ENCODE assay signal across 8 cellular contexts in the genomic region with DNA sequence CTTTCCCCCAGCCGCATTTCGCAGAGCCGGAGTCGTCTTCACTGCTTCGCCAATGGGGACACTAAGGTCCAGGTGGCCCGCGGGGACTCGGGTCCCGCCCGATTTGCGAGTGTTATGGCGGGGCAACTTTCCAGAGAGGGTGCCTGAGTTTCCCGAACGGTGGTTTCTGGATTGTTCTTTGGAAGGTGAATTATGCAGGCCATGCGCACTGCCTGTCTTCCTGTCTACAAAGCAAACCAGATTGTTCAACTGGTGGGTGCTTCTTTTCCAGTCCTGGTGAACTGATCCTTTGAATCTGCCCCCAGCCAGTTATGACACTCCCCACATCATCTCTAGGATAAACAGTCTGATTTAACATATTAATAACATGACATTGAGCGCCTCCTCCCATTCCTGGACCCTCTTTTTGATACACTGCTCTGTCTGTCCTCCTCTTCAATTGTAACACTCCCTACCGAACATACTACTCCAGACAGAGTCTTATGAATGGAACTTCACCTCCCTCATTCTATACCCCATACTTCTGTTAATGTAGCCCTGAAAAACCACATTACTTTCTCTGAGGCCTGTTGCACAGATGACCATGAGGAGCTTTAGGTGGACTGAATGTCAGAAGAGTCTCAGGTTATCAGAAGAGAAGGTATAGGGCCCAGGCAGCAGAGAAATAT.
DNase-seq lines count a peak whose midpoint lies in the region; ATAC-seq and TF ChIP-seq lines count a peak whose summit lies in the region.

No MANE protein-coding gene starts in this region.

- H3K36me3 Mint-ChIP-seq in WTC11 = no peaks in the 10 kb centered on the region

- no peak overlapping the region for H3K27ac Mint-ChIP-seq in WTC11

- H3K4me3 Mint-ChIP-seq in WTC11 = peak overlapping the region; percentile 82

- H3K27ac ChIP-seq in 22Rv1 = peak overlapping the region; percentile 84
- peak overlapping the region; percentile 13 for H3K27ac ChIP-seq in right cardiac atrium (ENCODE audit: low read length)
- H3K27ac ChIP-seq in spleen = peak overlapping the region; percentile 86 to 97 (median 92)

- CTCF ChIA-PET in WTC11 (lab: Charles Lee) = interaction anchor here (1.0 to 3.2 kb wide), 5 partner anchors 9 to 292 kb away, joined by 3 to 11 read pairs (median 7); no protein-coding TSS in a partner anchor

- H3K4me1 ChIP-seq in right cardiac atrium (ENCODE audit: control insufficient read depth, insufficient read depth, low read length) (no peaks in the 10 kb centered on the region), spleen (peaks cover 0 to 33% (median 21%) of the 10 kb centered on the region in 6 donors)

- no peaks in the 10 kb centered on the region for H3K36me3 ChIP-seq in spleen

- TF ChIP-seq POLR2A in spleen (IDR thresholded peaks at IDR 0.05) = no peak

- intact Hi-C loops in right cardiac atrium (cut with DNase I) = loop anchor here in 1 of 4 donors (10.0 kb wide), 1 partner anchor 144 kb away; no protein-coding TSS in a partner anchor
- intact Hi-C loops in spleen (cut with DNase I; ENCODE audit: low total_unique reads) = loop anchor here (10.0 kb wide), 1 partner anchor 294 kb away; no protein-coding TSS in a partner anchor

- no peaks in the 10 kb centered on the region for H3K9me3 ChIP-seq in right cardiac atrium (ENCODE audit: control insufficient read depth, low read length)
- H3K9me3 ChIP-seq in spleen = no peaks in the 10 kb centered on the region

- POLR2A ChIA-PET in WTC11 (lab: Charles Lee) = interaction anchor here (1.2 kb wide), 1 partner anchor 83 kb away, joined by 3 read pairs; no protein-coding TSS in a partner anchor

- WGBS in right cardiac atrium = 14% methylated on average over 17 of the region's 17 CpGs
- 15 to 34% (median 18%) methylated on average over 8 to 17 of the region's 17 CpGs for WGBS in spleen, 5 donors

- peaks cover 7% of the 10 kb centered on the region for H3K4me1 Mint-ChIP-seq in WTC11

- H3K27me3 ChIP-seq in right cardiac atrium (ENCODE audit: control insufficient read depth, insufficient read depth) (no peaks in the 10 kb centered on the region), spleen (replicated peaks in 1 of 7) (no peaks in the 10 kb centered on the region)

- no peaks in the 10 kb centered on the region for H3K9me3 Mint-ChIP-seq in WTC11

- no peak for DNase-seq in WTC11 (ENCODE audit: low spot score)
- DNase-seq in right cardiac atrium = no peak
- DNase-seq in spleen = no peak
- no peak for DNase-seq in mesenteric fat pad (ENCODE audit: low spot score)

- peak overlapping the region; percentile 79 for H3K4me3 ChIP-seq in right cardiac atrium (ENCODE audit: low read length)
- H3K4me3 ChIP-seq in spleen = peak overlapping the region; percentile 63 to 92 (median 84)

- H3K27me3 Mint-ChIP-seq in WTC11 (ENCODE audit: low read depth) = peaks cover 12% of the 10 kb centered on the region

- no peak for TF ChIP-seq CTCF in 22Rv1 (IDR thresholded peaks at IDR 0.05)
- TF ChIP-seq CTCF in WTC11 (IDR thresholded peaks at IDR 0.05) = no peak
- TF ChIP-seq CTCF in spleen (IDR thresholded peaks at IDR 0.05 in 8 of 11, conservative IDR thresholded peaks at IDR 0.05 in 3 of 11) = no peak

- ATAC-seq in GM21381 (IDR thresholded peaks at IDR 0.05; ENCODE audit: unreplicated experiment) = peak; percentile 22
- ATAC-seq in WTC11 = no peak
- peak in 1 of 2 donors; percentile 0 for ATAC-seq in right cardiac atrium
- ATAC-seq in HG03439 (IDR thresholded peaks at IDR 0.05; ENCODE audit: unreplicated experiment) = no peak
- ATAC-seq in HG03571 (IDR thresholded peaks at IDR 0.05; ENCODE audit: unreplicated experiment) = no peak

TF ChIP-seq in WTC11, 78 proteins besides CTCF, POLR2A, EP300 and RAD21 (continues in another document):
- TF ChIP-seq MAX (CRISPR knock-in tag; IDR thresholded peaks at IDR 0.05) (no peak), NR3C1 (CRISPR knock-in tag; conservative IDR thresholded peaks at IDR 0.05; ENCODE audit: low read depth) (no peak), MYBL2 (CRISPR knock-in tag; IDR thresholded peaks at IDR 0.05) (no peak; the same call in 1 of the 2 replicates), GRHL2 (CRISPR knock-in tag; IDR thresholded peaks at IDR 0.05; ENCODE audit: insufficient replicate concordance, severe bottlenecking) (no peak), GTF2I (CRISPR knock-in tag; conservative IDR thresholded peaks at IDR 0.05) (0 out of 2 replicates have a peak, but pooled peaks have one; percentile 30), RELA (CRISPR knock-in tag; IDR thresholded peaks at IDR 0.05; ENCODE audit: borderline replicate concordance) (no peak), JUN (CRISPR knock-in tag; IDR thresholded peaks at IDR 0.05) (no peak), NR2C2 (CRISPR knock-in tag; IDR thresholded peaks at IDR 0.05) (no peak), ZNF281 (CRISPR knock-in tag; IDR thresholded peaks at IDR 0.05) (no peak), CDX4 (CRISPR knock-in tag; IDR thresholded peaks at IDR 0.05; ENCODE audit: borderline replicate concordance) (no peak), GABPB1 (CRISPR knock-in tag; IDR thresholded peaks at IDR 0.05) (no peak), JAZF1 (CRISPR knock-in tag; IDR thresholded peaks at IDR 0.05) (no peak), PREB (CRISPR knock-in tag; IDR thresholded peaks at IDR 0.05; ENCODE audit: borderline replicate concordance) (no peak), ZNF671 (CRISPR knock-in tag; IDR thresholded peaks at IDR 0.05) (no peak)
- TF ChIP-seq, protein P1, sequence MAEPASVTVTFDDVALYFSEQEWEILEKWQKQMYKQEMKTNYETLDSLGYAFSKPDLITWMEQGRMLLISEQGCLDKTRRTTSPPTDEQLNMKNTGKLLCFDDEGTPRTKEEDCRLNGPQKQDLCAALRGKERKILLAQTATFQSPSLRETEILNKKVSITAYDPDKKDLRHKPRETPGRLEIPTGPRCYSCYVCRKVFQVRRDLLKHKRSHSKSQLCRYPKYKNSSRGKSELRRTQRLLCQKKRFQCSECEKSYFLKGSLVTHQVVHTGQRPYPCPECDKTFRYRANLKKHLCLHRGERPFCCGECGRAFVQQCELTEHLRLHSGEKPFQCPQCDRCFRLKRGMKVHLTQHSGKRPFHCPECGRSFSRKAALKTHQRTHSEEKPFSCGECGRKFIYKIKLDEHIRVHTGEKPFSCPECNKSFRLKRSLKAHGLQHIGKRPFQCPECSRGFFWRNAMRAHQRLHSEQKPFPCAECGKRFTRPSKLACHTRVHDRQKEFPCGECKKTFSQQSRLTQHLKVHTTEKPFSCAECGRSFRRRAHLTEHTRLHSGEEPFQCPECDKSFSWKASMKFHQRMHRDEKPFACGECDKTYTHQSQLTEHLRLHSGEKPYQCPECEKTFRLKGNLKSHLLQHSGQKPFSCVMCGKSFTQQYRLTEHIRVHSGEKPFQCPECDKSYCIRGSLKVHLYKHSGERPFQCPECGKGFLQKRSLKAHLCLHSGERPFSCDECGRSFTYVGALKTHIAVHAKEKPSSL (CRISPR knock-in tag; conservative IDR thresholded peaks at IDR 0.05) = no peak

Comparison
In these comparisons a context has a peak if more than half of its experiments do, and no peak if none do; other contexts are left out.
1. H3K27ac ChIP-seq: peak in every context shown above with its lines; median percentile 92 in spleen; 84 in 22Rv1; 13 in right cardiac atrium.